8 cellular contexts compared by ENCODE assay signal in the genomic region with DNA sequence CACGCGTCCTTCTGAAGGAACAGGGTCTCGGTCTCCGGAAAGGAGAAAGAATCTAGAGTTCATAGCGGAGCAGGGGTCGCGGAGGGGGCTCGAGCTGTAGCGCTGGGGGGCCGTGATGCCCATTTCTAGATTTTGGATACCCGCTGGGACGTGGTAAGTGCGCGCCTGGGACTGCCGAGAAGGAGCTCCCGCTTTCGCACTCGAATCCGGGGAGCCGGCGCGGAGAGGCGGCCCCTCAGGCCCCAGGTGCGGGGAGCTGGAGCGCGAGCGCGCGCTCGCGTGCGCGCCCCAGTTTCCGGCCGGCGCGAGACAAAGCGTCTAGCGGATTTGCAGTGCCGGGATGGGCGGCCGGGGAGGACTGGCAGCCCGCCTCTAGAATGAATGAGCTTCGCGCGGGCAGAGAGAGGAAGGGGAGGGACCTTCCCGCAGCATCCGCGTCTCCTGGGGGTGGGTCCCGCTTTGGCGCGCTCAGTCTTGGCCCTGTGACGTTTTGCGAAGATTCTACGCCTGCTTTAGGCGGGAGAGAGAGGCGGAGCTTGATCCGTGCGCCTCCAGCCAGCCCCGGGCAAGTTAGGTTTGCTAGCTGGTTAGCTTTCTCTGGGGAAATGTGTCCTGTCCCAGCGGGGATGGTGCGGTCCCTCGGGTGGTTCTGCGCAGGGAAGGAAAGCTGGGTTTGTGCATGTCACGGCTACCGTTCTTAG. TPM values are rescaled to one million over a fixed set of nuclear protein-coding genes. Genes with fewer than 3 reads are reported as not detected.
DNase-seq lines count a peak whose midpoint lies in the region; ATAC-seq and TF ChIP-seq lines count a peak whose summit lies in the region.

No MANE protein-coding gene starts in this region.

- peak overlapping the region; percentile 74 for H3K27ac Mint-ChIP-seq in HFFc6

- no peaks in the 10 kb centered on the region for H3K9me3 Mint-ChIP-seq in HFFc6

- TF ChIP-seq CTCF in HFFc6 (IDR thresholded peaks at IDR 0.05): no peak
- no peak for TF ChIP-seq CTCF in omental fat pad (IDR thresholded peaks at IDR 0.05)
- no peak for TF ChIP-seq CTCF in testis (IDR thresholded peaks at IDR 0.05)

- peak overlapping the region; percentile 66 to 80 for H3K4me3 ChIP-seq in testis

- H3K36me3 ChIP-seq in testis (ENCODE audit: low read depth, missing control alignments): no peaks in the 10 kb centered on the region

- H3K4me3 Mint-ChIP-seq in HFFc6: peak overlapping the region; percentile 93

- no peaks in the 10 kb centered on the region for H3K36me3 Mint-ChIP-seq in HFFc6 (ENCODE audit: low read depth)

- H3K4me1 Mint-ChIP-seq in HFFc6 (ENCODE audit: low read depth): peaks cover 32% of the 10 kb centered on the region

- no peaks in the 10 kb centered on the region for H3K4me1 ChIP-seq in testis

- no peak for TF ChIP-seq POLR2A in testis (IDR thresholded peaks at IDR 0.05)

- intact Hi-C loops in testis (cut with DNase I; ENCODE audit: low total_unique reads): no loop called here

- H3K27ac ChIP-seq in testis: peak overlapping the region; percentile 9 to 90

- WGBS in testis, 2 donors: 0% methylated on average over 7 to 66 of the region's 66 CpGs

- DNase-seq in GM04504 (ENCODE audit: low read depth) (peak; percentile 81), HFFc6 (peak; percentile 95), NAMALWA (ENCODE audit: low spot score) (peak; percentile 98), SK-N-DZ (ENCODE audit: low spot score) (peak; percentile 95), globus pallidus (ENCODE audit: low spot score) (peak; percentile 78), omental fat pad (ENCODE audit: low spot score) (peak; percentile 58), testis (peak; percentile 89)
- peak; percentile 92 for DNase-seq in activated naive CD4-positive, alpha-beta T cell treated with anti-CD3 and anti-CD28 coated beads, Interleukin-2, amount 50 U/mL, for 16 hours

- H3K27me3 Mint-ChIP-seq in HFFc6 (ENCODE audit: insufficient read depth): peaks cover 2% of the 10 kb centered on the region

- H3K9me3 ChIP-seq in testis: no peaks in the 10 kb centered on the region

- no peaks in the 10 kb centered on the region for H3K27me3 ChIP-seq in testis

- ATAC-seq in omental fat pad (ENCODE audit: low FRiP score): peak; percentile 86

RNA-seq across cellular contexts. Expression of a gene that starts 1.2 kb away (rescaled TPM):
- total RNA-seq in HFFc6 (2021; fragmentation: NEBNext Ultra II Directional; extraction: Animal tissue kit (Norgen Biotek cat#: 25700)): 10 to 100 TPM; 26.2 to 55.4 (median 51.0) TPM
- 280 and 292 TPM in 2 replicates for polyA plus RNA-seq in SK-N-DZ (2014; cell fraction: cytosol; rRNA removed)
- polyA plus RNA-seq in SK-N-DZ (2014; cell fraction: nucleus; rRNA removed): 88.9 and 108 TPM in 2 replicates
- total RNA-seq in omental fat pad: 10 to 100 TPM in 3 of 4 donors, 1 to 10 TPM in 1; 4.4 to 20.4 (median 11.9) TPM
- 10 to 100 TPM; 13.7 to 15.9 TPM for total RNA-seq in testis
- polyA plus RNA-seq in testis (ENCODE audit: insufficient read depth, low read depth, low replicate concordance): 26.1 TPM

Comparison
In these comparisons a context has a peak if more than half of its experiments do, and no peak if none do; other contexts are left out.
1. Peak in every context shown above with its lines: DNase-seq, ATAC-seq, H3K4me3 ChIP-seq and H3K27ac ChIP-seq.